Comparison of ENCODE assay signal across 2 cellular contexts in genomic region chr16:16205864-16206263, GRCh38. TPM values are rescaled to one million over a fixed set of nuclear protein-coding genes. Genes with fewer than 3 reads are reported as not detected.
"Had no signal": no experiment of that assay in that cellular context is flagged by ENCODE, and none has a peak within 500 bp of the region (broad histone marks: within the 10 kb centered on the region; RNA-seq: fewer than 3 reads in every experiment).

No MANE protein-coding gene starts in this region.

RNA-seq across cellular contexts. Expression of gene ABCC6, which starts 17.4 kb away (rescaled TPM):
- total RNA-seq: MCF 10A, SJSA1 had no signal
